In the genomic region with DNA sequence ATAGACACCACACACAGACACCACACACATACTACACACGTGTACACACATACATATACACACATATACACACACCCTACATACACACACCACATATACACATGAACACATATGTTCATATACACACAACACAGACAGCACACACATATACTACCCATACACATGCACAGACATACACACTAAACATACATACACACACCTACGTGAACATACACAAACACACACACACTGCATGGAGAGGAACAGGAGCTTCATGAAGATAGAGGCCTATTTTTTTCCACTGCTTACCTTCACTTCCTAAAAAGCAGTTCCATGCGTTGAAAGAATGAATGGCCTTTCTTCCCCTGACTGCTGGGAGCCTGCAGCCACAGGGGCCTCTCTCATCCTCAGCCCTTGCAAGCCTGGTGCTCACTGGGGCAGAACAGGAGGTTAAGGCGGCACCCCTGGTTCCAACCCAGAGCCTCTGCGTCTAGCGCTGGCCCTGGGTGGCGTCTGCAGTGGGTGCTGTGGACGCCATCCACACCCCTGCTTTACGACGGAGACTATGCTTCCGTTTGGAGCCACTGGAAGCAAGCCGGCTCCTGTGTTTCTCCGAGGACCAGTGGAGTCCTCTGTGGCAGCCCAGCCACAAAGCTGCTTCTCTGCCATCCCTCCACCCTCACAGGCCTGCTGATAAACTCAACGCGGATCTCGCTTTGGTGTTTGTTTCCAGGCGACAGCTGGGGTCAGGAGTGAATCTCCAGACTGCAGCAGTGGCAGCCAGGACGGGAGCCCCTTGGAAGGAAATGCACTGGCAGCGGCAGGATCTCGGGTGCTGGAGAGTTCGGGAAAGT, we compare ENCODE assay signal across 11 cellular contexts. TPM values are rescaled to one million over a fixed set of nuclear protein-coding genes. Genes with fewer than 3 reads are reported as not detected.
DNase-seq lines count a peak whose midpoint lies in the region; ATAC-seq and TF ChIP-seq lines count a peak whose summit lies in the region.
"Had no signal": no experiment of that assay in that cellular context is flagged by ENCODE, and none has a peak within 500 bp of the region (broad histone marks: within the 10 kb centered on the region; RNA-seq: fewer than 3 reads in every experiment).

No MANE protein-coding gene starts in this region.

- H3K27ac ChIP-seq in ectodermal cell (ENCODE audit: insufficient read depth, low read depth, low read length, poor library complexity, severe bottlenecking) (peak overlapping the region; percentile 55), sigmoid colon (peak overlapping the region in 3 of 4 donors; percentile 10 to 56 (median 34))

- TF ChIP-seq CTCF in sigmoid colon (IDR thresholded peaks at IDR 0.05), result no peak

- peaks cover 26% of the 10 kb centered on the region for H3K27me3 ChIP-seq in ectodermal cell (ENCODE audit: control insufficient read depth, insufficient read depth, low read length, poor library complexity, severe bottlenecking)
- H3K27me3 ChIP-seq in sigmoid colon, result no peaks in the 10 kb centered on the region

- H3K9me3 ChIP-seq in ectodermal cell (ENCODE audit: control insufficient read depth, low read length) (no peaks in the 10 kb centered on the region), sigmoid colon (no peaks in the 10 kb centered on the region)

- intact Hi-C loops in sigmoid colon (cut with DNase I), result loop anchor here (5.0 kb wide), 2 partner anchors 93 to 102 kb away; no protein-coding TSS in a partner anchor

- H3K4me1 ChIP-seq in ectodermal cell (ENCODE audit: control insufficient read depth, insufficient read depth, low read length) (peaks cover 39% of the 10 kb centered on the region), sigmoid colon (peaks cover 0 to 23% (median 16%) of the 10 kb centered on the region in 4 donors)

- DNase-seq in NOMO-1 treated with DMSO at 0.1 percent for 48 hours (lab: John Stamatoyannopoulos, UW; ENCODE audit: unreplicated experiment) (peak; percentile 42), NOMO-1 treated with dmso at 0.1 percent for 144 hours (lab: John Stamatoyannopoulos, UW; ENCODE audit: unreplicated experiment) (no peak), MV-4-11 (lab: John Stamatoyannopoulos, UW) (peak; percentile 51), sigmoid colon (peak; percentile 61)
- DNase-seq: effector CD8-positive, alpha-beta T cell; T1000 had no signal

- TF ChIP-seq EP300 in sigmoid colon (IDR thresholded peaks at IDR 0.05), result no peak

- H3K36me3 ChIP-seq in ectodermal cell (ENCODE audit: control insufficient read depth, insufficient read depth, low read length), result no peaks in the 10 kb centered on the region
- no peaks in the 10 kb centered on the region for H3K36me3 ChIP-seq in sigmoid colon

- WGBS in ectodermal cell, 2 experiments, result 65 to 67% methylated on average over 21 of the region's 21 CpGs
- 36 to 66% methylated on average over 21 of the region's 21 CpGs for WGBS in sigmoid colon, 2 donors

- ATAC-seq in GM18502 (IDR thresholded peaks at IDR 0.05; ENCODE audit: poor library complexity, unreplicated experiment), result no peak
- ATAC-seq in HG03139 (IDR thresholded peaks at IDR 0.05; ENCODE audit: unreplicated experiment), result no peak
- no peak for ATAC-seq in GM18505 (IDR thresholded peaks at IDR 0.05; ENCODE audit: unreplicated experiment)

- no peak for TF ChIP-seq POLR2A in sigmoid colon (IDR thresholded peaks at IDR 0.05)
- no peak for TF ChIP-seq POLR2A in GM18505 (IDR thresholded peaks at IDR 0.05; ENCODE audit: borderline replicate concordance, extremely low read depth, insufficient read depth, insufficient read length)

- H3K4me3 ChIP-seq in ectodermal cell (ENCODE audit: insufficient read depth, low read depth, low read length) (no peak overlapping the region), sigmoid colon (no peak overlapping the region)
- H3K4me3 ChIP-seq: lung had no signal

RNA-seq across cellular contexts. Expression of a gene that starts 1.9 kb away (rescaled TPM):
- polyA plus RNA-seq in ectodermal cell (2013, experiment 1 of 4), result 10.6 TPM
- 11.1 TPM for polyA plus RNA-seq in ectodermal cell (2013, experiment 2 of 4)
- 11.0 TPM for polyA plus RNA-seq in ectodermal cell (2013, experiment 3 of 4)
- 11.8 TPM for polyA plus RNA-seq in ectodermal cell (2013, experiment 4 of 4)
- total RNA-seq in sigmoid colon, result 10 to 100 TPM; 15.0 to 22.4 (median 17.8) TPM
- 10 to 100 TPM in 1 of 3 donors, 1 to 10 TPM in 2; 4.2 to 16.9 (median 5.4) TPM for polyA plus RNA-seq in sigmoid colon

RNA-seq across cellular contexts. Expression of a gene that starts 44.7 kb away (rescaled TPM):
- not detected for polyA plus RNA-seq in ectodermal cell (2013, experiment 1 of 4)
- polyA plus RNA-seq in ectodermal cell (2013, experiment 2 of 4), result not detected
- polyA plus RNA-seq in ectodermal cell (2013, experiment 3 of 4), result not detected
- not detected for polyA plus RNA-seq in ectodermal cell (2013, experiment 4 of 4)
- not detected for total RNA-seq in sigmoid colon
- polyA plus RNA-seq in sigmoid colon, result under 1 TPM in 1 of 3 donors, not detected in 2; 0.04 TPM
